In genomic region chr13:27424246-27425150, GRCh38 we compare ENCODE assay signal across 1 cellular context.
TF ChIP-seq lines count a peak whose summit lies in the region.

GTF3A (plus strand) TSS chr13:27424619.

TF ChIP-seq in GM12878, 131 proteins besides CTCF, POLR2A, EP300 and RAD21 (continued from another document):
- TF ChIP-seq ZBTB40 (IDR thresholded peaks at IDR 0.05; ENCODE audit: borderline replicate concordance) = peak; percentile 28; the same call in 1 of the 2 replicates
- TF ChIP-seq ATF7 (IDR thresholded peaks at IDR 0.05; ENCODE audit: low read depth) = 0 out of 2 replicates have a peak, but pooled peaks have one; percentile 18
- TF ChIP-seq PML (IDR thresholded peaks at IDR 0.05; ENCODE audit: low read length) = no peak; the same call in 1 of the 2 replicates
- TF ChIP-seq LARP7 (IDR thresholded peaks at IDR 0.05) = peak; percentile 98
- TF ChIP-seq RELA (IDR thresholded peaks at IDR 0.05; ENCODE audit: borderline replicate concordance, partially characterized antibody) = peak; percentile 66
